In genomic region chr2:49255325-49256023, GRCh38 we compare ENCODE assay signal across 10 cellular contexts.
DNase-seq lines count a peak whose midpoint lies in the region; ATAC-seq and TF ChIP-seq lines count a peak whose summit lies in the region.
"Had no signal": no experiment of that assay in that cellular context is flagged by ENCODE, and none has a peak within 500 bp of the region (broad histone marks: within the 10 kb centered on the region; RNA-seq: fewer than 3 reads in every experiment).

No MANE protein-coding gene starts in this region.

- H3K36me3 Mint-ChIP-seq in nephron progenitor cell (ENCODE audit: low read depth) = no peaks in the 10 kb centered on the region
- no peaks in the 10 kb centered on the region for H3K36me3 Mint-ChIP-seq in glutamatergic neuron (ENCODE audit: unreplicated experiment)
- H3K36me3 Mint-ChIP-seq: stimulated activated memory B cell treated with anti-CD40 and anti-IgM and Interleukin-4, amounts not matched to agents 10 μg/mL and 1 μg/mL and 100 μg/mL, for 72 hours had no signal

- H3K9me3 Mint-ChIP-seq in nephron progenitor cell (no peaks in the 10 kb centered on the region), glutamatergic neuron (ENCODE audit: unreplicated experiment) (no peaks in the 10 kb centered on the region)
- H3K9me3 Mint-ChIP-seq: stimulated activated memory B cell treated with anti-CD40 and anti-IgM and Interleukin-4, amounts not matched to agents 10 μg/mL and 1 μg/mL and 100 μg/mL, for 72 hours had no signal

- intact Hi-C loops in Right ventricle myocardium superior (cut with DNase I) (no loop called here), Right ventricle myocardium inferior (cut with DNase I) (loop anchor here (10.0 kb wide), 1 partner anchor 79 kb away; no protein-coding TSS in a partner anchor)

- ATAC-seq in Right ventricle myocardium superior (ENCODE audit: poor library complexity) (peak; percentile 39), Right ventricle myocardium inferior (no peak), GM21447 (IDR thresholded peaks at IDR 0.05; ENCODE audit: unreplicated experiment) (no peak)
- ATAC-seq: activated T-helper 17 cell treated with anti-CD3 and anti-CD28 coated beads, Interleukin-2, amount 50 U/mL, for 72 hours; stimulated activated memory B cell treated with anti-CD40 and anti-IgM and Interleukin-4, amounts not matched to agents 10 μg/mL and 1 μg/mL and 100 μg/mL, for 72 hours had no signal

- no peak overlapping the region for H3K4me3 ChIP-seq in retinal pigment epithelial cell (ENCODE audit: low read length)

- H3K4me3 Mint-ChIP-seq in nephron progenitor cell (no peak overlapping the region), glutamatergic neuron (ENCODE audit: unreplicated experiment) (no peak overlapping the region)
- H3K4me3 Mint-ChIP-seq: activated T-helper 17 cell treated with anti-CD3 and anti-CD28 coated beads, Interleukin-2, amount 50 U/mL, for 72 hours; stimulated activated memory B cell treated with anti-CD40 and anti-IgM and Interleukin-4, amounts not matched to agents 10 μg/mL and 1 μg/mL and 100 μg/mL, for 72 hours had no signal

- peak; percentile 33 for TF ChIP-seq CTCF in retinal pigment epithelial cell (conservative IDR thresholded peaks at IDR 0.05; ENCODE audit: low read depth, low read length)
- TF ChIP-seq CTCF in nephron progenitor cell (IDR thresholded peaks at IDR 0.05) = no peak
- no peak for TF ChIP-seq CTCF in glutamatergic neuron (IDR thresholded peaks at IDR 0.05; ENCODE audit: partially characterized antibody, unreplicated experiment)

- H3K4me1 Mint-ChIP-seq in nephron progenitor cell (no peaks in the 10 kb centered on the region), glutamatergic neuron (ENCODE audit: low read depth, unreplicated experiment) (no peaks in the 10 kb centered on the region)
- H3K4me1 Mint-ChIP-seq: activated T-helper 17 cell treated with anti-CD3 and anti-CD28 coated beads, Interleukin-2, amount 50 U/mL, for 72 hours; stimulated activated memory B cell treated with anti-CD40 and anti-IgM and Interleukin-4, amounts not matched to agents 10 μg/mL and 1 μg/mL and 100 μg/mL, for 72 hours had no signal

- no peaks in the 10 kb centered on the region for H3K27me3 Mint-ChIP-seq in nephron progenitor cell (ENCODE audit: low read depth, poor library complexity)
- no peaks in the 10 kb centered on the region for H3K27me3 Mint-ChIP-seq in glutamatergic neuron (ENCODE audit: unreplicated experiment)
- H3K27me3 Mint-ChIP-seq: activated T-helper 17 cell treated with anti-CD3 and anti-CD28 coated beads, Interleukin-2, amount 50 U/mL, for 72 hours; stimulated activated memory B cell treated with anti-CD40 and anti-IgM and Interleukin-4, amounts not matched to agents 10 μg/mL and 1 μg/mL and 100 μg/mL, for 72 hours had no signal

- no peak overlapping the region for H3K27ac Mint-ChIP-seq in nephron progenitor cell
- no peak overlapping the region for H3K27ac Mint-ChIP-seq in glutamatergic neuron (ENCODE audit: unreplicated experiment)
- H3K27ac Mint-ChIP-seq: activated T-helper 17 cell treated with anti-CD3 and anti-CD28 coated beads, Interleukin-2, amount 50 U/mL, for 72 hours; stimulated activated memory B cell treated with anti-CD40 and anti-IgM and Interleukin-4, amounts not matched to agents 10 μg/mL and 1 μg/mL and 100 μg/mL, for 72 hours had no signal

- no peak for DNase-seq in Right ventricle myocardium superior
- no peak for DNase-seq in Right ventricle myocardium inferior (ENCODE audit: missing footprints)
- peak; percentile 51 for DNase-seq in NCI-H2107 treated with DMSO at 0.1 percent for 48 hours (lab: John Stamatoyannopoulos, UW; ENCODE audit: unreplicated experiment)
- DNase-seq in cerebellar cortex (ENCODE audit: low spot score) = peak; percentile 84
- DNase-seq in retinal pigment epithelial cell (ENCODE audit: low read depth) = no peak
- no peak for DNase-seq in nephron progenitor cell
- DNase-seq in glutamatergic neuron = no peak

Comparison
In these comparisons a context has a peak if more than half of its experiments do, and no peak if none do; other contexts are left out.
1. DNase-seq: peak in NCI-H2107 treated with DMSO at 0.1 percent for 48 hours (single experiment) and cerebellar cortex (single experiment); none in Right ventricle myocardium superior (single experiment), Right ventricle myocardium inferior (single experiment), retinal pigment epithelial cell (single experiment), nephron progenitor cell (single experiment) and glutamatergic neuron (single experiment).